ENCODE assay signal across 1 cellular context in the genomic region with DNA sequence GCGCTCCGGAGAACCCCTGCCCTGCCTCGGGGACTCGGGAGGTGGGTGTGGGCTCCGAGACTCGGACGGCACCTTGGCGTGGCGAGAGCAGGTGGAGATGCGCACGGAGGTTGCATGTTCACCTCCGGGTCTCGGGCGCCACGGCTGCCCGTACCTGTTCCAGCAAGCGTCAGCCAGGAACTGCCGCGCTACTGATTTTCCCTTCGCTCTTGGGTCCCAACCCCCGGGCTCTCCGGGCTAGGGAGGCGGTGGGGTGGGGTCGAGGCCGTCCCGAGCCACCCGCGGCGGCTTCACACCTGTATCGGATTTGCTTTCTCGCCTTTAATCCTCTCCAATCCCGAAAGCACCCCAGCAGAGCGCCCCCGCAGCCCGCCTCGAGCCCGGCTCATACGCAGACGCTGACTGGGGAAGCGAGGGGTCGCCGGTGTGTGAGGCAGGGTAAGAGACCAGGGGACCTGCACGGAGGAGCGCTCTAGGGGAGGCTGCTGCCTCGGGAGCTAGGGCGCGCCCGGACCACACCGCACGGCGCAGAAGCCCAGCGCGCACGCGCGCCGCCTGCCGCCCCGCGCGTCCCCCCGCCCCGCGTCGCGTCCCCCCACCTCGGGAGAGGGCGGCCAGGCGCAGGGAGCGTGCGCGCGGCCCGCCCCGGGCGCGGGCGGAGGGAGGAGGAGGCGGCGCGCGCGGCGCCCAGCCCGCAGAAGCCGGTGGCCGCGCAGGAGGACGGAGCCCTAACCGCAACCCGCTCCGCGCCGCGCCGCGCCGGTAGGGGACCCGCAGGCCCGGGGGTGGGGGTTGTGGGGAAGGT.
TF ChIP-seq lines count a peak whose summit lies in the region.

A gene with protein sequence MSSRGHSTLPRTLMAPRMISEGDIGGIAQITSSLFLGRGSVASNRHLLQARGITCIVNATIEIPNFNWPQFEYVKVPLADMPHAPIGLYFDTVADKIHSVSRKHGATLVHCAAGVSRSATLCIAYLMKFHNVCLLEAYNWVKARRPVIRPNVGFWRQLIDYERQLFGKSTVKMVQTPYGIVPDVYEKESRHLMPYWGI (plus strand): TSS at position 695 of the 805 bp plus-strand sequence. CDS start 22,382 bp downstream, outside the sequence.

TF ChIP-seq in K562, 482 proteins besides CTCF, POLR2A, EP300 and RAD21 (continued from another document and continues in another):
- TF ChIP-seq, protein P1, sequence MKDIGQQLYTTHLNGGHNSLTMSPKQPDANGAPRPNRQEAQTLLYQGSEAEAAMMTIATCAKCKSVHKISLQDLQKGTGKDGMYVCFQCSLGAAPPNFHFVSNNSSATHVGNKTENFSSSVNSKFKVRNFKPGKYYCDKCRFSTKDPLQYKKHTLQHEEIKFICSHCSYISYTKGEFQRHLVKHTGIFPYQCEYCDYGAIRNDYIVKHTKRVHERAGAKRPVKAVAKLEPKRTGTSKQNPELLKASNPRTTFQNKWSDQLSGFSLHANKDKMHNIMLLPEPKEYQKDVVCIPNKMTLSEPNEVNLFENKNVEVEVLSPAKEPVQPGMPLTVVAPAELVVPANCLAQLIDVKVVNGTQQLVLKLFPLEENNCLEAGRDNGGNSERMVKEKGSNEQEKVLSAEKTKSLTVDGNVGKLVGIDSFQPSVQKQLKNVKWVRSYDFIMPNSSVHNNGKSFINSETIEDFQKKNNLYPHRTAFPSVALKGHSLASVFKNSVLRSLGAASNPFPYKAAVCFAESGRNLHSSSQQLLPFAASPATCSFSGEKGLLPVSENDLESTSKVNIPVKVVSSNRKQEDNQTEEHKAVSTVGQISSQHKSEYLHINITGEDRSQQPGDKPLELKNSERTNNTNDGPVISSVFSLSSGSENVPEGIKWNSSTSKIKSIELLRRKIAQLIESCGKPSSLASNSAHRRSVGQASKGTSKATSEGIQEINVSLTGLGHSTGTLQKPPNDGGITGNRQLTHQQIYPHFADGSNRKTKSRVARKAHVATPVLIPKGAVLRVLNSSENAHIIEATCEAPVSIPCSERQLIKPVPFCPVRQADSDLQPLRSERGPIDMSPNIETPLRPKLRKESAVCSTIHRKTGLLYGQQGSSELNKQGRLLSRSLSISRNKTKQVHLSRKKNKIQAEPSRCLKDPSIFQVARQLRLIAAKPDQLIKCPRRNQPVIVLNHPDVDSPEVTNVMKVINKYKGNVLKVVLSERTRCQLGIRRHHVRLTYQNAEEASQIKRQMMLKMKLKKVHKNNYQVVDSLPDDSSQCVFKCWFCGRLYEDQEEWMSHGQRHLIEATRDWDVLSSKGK (CRISPR knock-in tag; IDR thresholded peaks at IDR 0.05) = no peak
- TF ChIP-seq SNRNP70 (optimal IDR thresholded peaks at IDR 0.05; ENCODE audit: low read depth, low read length) = no peak
- no peak for TF ChIP-seq TCF7 (IDR thresholded peaks at IDR 0.05; ENCODE audit: borderline replicate concordance)
- TF ChIP-seq, protein P2, sequence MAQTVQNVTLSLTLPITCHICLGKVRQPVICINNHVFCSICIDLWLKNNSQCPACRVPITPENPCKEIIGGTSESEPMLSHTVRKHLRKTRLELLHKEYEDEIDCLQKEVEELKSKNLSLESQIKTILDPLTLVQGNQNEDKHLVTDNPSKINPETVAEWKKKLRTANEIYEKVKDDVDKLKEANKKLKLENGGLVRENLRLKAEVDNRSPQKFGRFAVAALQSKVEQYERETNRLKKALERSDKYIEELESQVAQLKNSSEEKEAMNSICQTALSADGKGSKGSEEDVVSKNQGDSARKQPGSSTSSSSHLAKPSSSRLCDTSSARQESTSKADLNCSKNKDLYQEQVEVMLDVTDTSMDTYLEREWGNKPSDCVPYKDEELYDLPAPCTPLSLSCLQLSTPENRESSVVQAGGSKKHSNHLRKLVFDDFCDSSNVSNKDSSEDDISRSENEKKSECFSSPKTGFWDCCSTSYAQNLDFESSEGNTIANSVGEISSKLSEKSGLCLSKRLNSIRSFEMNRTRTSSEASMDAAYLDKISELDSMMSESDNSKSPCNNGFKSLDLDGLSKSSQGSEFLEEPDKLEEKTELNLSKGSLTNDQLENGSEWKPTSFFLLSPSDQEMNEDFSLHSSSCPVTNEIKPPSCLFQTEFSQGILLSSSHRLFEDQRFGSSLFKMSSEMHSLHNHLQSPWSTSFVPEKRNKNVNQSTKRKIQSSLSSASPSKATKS (CRISPR knock-in tag; IDR thresholded peaks at IDR 0.05) = no peak
- no peak for TF ChIP-seq NR2F6 (CRISPR knock-in tag; IDR thresholded peaks at IDR 0.05)
- no peak for TF ChIP-seq SNIP1 (IDR thresholded peaks at IDR 0.05; ENCODE audit: low read depth)
- no peak for TF ChIP-seq NFIC (IDR thresholded peaks at IDR 0.05)
- TF ChIP-seq CBFA2T3 (IDR thresholded peaks at IDR 0.05) = no peak
- TF ChIP-seq SRSF7 (optimal IDR thresholded peaks at IDR 0.05; ENCODE audit: low read depth, low read length) = no peak
- TF ChIP-seq, protein P3, sequence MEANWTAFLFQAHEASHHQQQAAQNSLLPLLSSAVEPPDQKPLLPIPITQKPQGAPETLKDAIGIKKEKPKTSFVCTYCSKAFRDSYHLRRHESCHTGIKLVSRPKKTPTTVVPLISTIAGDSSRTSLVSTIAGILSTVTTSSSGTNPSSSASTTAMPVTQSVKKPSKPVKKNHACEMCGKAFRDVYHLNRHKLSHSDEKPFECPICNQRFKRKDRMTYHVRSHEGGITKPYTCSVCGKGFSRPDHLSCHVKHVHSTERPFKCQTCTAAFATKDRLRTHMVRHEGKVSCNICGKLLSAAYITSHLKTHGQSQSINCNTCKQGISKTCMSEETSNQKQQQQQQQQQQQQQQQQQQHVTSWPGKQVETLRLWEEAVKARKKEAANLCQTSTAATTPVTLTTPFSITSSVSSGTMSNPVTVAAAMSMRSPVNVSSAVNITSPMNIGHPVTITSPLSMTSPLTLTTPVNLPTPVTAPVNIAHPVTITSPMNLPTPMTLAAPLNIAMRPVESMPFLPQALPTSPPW (CRISPR knock-in tag; IDR thresholded peaks at IDR 0.05) = peak; percentile 96
- no peak for TF ChIP-seq KLF16 (IDR thresholded peaks at IDR 0.05)
- TF ChIP-seq, protein P4, sequence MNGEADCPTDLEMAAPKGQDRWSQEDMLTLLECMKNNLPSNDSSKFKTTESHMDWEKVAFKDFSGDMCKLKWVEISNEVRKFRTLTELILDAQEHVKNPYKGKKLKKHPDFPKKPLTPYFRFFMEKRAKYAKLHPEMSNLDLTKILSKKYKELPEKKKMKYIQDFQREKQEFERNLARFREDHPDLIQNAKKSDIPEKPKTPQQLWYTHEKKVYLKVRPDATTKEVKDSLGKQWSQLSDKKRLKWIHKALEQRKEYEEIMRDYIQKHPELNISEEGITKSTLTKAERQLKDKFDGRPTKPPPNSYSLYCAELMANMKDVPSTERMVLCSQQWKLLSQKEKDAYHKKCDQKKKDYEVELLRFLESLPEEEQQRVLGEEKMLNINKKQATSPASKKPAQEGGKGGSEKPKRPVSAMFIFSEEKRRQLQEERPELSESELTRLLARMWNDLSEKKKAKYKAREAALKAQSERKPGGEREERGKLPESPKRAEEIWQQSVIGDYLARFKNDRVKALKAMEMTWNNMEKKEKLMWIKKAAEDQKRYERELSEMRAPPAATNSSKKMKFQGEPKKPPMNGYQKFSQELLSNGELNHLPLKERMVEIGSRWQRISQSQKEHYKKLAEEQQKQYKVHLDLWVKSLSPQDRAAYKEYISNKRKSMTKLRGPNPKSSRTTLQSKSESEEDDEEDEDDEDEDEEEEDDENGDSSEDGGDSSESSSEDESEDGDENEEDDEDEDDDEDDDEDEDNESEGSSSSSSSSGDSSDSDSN (IDR thresholded peaks at IDR 0.05; ENCODE audit: borderline replicate concordance in 1 of 2, low read depth in 2 of 2, low read length in 2 of 2) = 0 out of 4 replicates have a peak, but pooled peaks of 1 of the 2 experiments have one; percentile 33
- TF ChIP-seq ZNF146 (CRISPR knock-in tag; IDR thresholded peaks at IDR 0.05; ENCODE audit: unreplicated experiment) = no peak
- TF ChIP-seq ZNF324 (CRISPR knock-in tag; IDR thresholded peaks at IDR 0.05) = no peak
- TF ChIP-seq ZNF140 (CRISPR knock-in tag; IDR thresholded peaks at IDR 0.05) = no peak
- no peak for TF ChIP-seq SAFB2 (IDR thresholded peaks at IDR 0.05; ENCODE audit: borderline replicate concordance, low read depth, low read length, severe bottlenecking)
- TF ChIP-seq, protein P5, sequence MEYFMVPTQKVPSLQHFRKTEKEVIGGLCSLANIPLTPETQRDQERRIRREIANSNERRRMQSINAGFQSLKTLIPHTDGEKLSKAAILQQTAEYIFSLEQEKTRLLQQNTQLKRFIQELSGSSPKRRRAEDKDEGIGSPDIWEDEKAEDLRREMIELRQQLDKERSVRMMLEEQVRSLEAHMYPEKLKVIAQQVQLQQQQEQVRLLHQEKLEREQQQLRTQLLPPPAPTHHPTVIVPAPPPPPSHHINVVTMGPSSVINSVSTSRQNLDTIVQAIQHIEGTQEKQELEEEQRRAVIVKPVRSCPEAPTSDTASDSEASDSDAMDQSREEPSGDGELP (CRISPR knock-in tag; IDR thresholded peaks at IDR 0.05; ENCODE audit: borderline replicate concordance) = no peak
- TF ChIP-seq, protein P6, sequence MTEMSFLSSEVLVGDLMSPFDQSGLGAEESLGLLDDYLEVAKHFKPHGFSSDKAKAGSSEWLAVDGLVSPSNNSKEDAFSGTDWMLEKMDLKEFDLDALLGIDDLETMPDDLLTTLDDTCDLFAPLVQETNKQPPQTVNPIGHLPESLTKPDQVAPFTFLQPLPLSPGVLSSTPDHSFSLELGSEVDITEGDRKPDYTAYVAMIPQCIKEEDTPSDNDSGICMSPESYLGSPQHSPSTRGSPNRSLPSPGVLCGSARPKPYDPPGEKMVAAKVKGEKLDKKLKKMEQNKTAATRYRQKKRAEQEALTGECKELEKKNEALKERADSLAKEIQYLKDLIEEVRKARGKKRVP (CRISPR knock-in tag; IDR thresholded peaks at IDR 0.05) = no peak
- TF ChIP-seq ZNF165 (CRISPR knock-in tag; IDR thresholded peaks at IDR 0.05; ENCODE audit: borderline replicate concordance) = no peak
- no peak; a peak in 1 of 4 replicates for TF ChIP-seq SIN3A (IDR thresholded peaks at IDR 0.05; ENCODE audit: borderline replicate concordance in 2 of 2, control insufficient read depth in 1 of 2, low read depth in 2 of 2, low read length in 2 of 2)
- no peak for TF ChIP-seq SOX6 (IDR thresholded peaks at IDR 0.05)
- TF ChIP-seq KAT7 (CRISPR knock-in tag; IDR thresholded peaks at IDR 0.05; ENCODE audit: borderline replicate concordance) = no peak
- no peak for TF ChIP-seq HMG20B (CRISPR knock-in tag; IDR thresholded peaks at IDR 0.05)
- peak; percentile 73 for TF ChIP-seq TBP (optimal IDR thresholded peaks at IDR 0.05; ENCODE audit: low read depth, low read length)
- TF ChIP-seq HEY1 (CRISPR knock-in tag; IDR thresholded peaks at IDR 0.05; ENCODE audit: borderline replicate concordance) = no peak
- no peak for TF ChIP-seq NFRKB (IDR thresholded peaks at IDR 0.05; ENCODE audit: low read depth)
- no peak for TF ChIP-seq CSDE1 (IDR thresholded peaks at IDR 0.05)
- TF ChIP-seq, protein P7, sequence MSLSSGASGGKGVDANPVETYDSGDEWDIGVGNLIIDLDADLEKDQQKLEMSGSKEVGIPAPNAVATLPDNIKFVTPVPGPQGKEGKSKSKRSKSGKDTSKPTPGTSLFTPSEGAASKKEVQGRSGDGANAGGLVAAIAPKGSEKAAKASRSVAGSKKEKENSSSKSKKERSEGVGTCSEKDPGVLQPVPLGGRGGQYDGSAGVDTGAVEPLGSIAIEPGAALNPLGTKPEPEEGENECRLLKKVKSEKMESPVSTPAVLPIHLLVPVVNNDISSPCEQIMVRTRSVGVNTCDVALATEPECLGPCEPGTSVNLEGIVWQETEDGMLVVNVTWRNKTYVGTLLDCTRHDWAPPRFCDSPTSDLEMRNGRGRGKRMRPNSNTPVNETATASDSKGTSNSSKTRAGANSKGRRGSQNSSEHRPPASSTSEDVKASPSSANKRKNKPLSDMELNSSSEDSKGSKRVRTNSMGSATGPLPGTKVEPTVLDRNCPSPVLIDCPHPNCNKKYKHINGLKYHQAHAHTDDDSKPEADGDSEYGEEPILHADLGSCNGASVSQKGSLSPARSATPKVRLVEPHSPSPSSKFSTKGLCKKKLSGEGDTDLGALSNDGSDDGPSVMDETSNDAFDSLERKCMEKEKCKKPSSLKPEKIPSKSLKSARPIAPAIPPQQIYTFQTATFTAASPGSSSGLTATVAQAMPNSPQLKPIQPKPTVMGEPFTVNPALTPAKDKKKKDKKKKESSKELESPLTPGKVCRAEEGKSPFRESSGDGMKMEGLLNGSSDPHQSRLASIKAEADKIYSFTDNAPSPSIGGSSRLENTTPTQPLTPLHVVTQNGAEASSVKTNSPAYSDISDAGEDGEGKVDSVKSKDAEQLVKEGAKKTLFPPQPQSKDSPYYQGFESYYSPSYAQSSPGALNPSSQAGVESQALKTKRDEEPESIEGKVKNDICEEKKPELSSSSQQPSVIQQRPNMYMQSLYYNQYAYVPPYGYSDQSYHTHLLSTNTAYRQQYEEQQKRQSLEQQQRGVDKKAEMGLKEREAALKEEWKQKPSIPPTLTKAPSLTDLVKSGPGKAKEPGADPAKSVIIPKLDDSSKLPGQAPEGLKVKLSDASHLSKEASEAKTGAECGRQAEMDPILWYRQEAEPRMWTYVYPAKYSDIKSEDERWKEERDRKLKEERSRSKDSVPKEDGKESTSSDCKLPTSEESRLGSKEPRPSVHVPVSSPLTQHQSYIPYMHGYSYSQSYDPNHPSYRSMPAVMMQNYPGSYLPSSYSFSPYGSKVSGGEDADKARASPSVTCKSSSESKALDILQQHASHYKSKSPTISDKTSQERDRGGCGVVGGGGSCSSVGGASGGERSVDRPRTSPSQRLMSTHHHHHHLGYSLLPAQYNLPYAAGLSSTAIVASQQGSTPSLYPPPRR (CRISPR knock-in tag; IDR thresholded peaks at IDR 0.05; ENCODE audit: borderline replicate concordance) = no peak
- no peak for TF ChIP-seq RFX7 (CRISPR knock-in tag; IDR thresholded peaks at IDR 0.05)
- peak; percentile 44 for TF ChIP-seq CCNT2 (IDR thresholded peaks at IDR 0.05; ENCODE audit: borderline replicate concordance, extremely low read depth, insufficient read length, low read depth, low read length)
- TF ChIP-seq C11orf30 (IDR thresholded peaks at IDR 0.05; ENCODE audit: low read depth) = no peak
- TF ChIP-seq ZNF695 (CRISPR knock-in tag; IDR thresholded peaks at IDR 0.05) = no peak
